In the genomic region with DNA sequence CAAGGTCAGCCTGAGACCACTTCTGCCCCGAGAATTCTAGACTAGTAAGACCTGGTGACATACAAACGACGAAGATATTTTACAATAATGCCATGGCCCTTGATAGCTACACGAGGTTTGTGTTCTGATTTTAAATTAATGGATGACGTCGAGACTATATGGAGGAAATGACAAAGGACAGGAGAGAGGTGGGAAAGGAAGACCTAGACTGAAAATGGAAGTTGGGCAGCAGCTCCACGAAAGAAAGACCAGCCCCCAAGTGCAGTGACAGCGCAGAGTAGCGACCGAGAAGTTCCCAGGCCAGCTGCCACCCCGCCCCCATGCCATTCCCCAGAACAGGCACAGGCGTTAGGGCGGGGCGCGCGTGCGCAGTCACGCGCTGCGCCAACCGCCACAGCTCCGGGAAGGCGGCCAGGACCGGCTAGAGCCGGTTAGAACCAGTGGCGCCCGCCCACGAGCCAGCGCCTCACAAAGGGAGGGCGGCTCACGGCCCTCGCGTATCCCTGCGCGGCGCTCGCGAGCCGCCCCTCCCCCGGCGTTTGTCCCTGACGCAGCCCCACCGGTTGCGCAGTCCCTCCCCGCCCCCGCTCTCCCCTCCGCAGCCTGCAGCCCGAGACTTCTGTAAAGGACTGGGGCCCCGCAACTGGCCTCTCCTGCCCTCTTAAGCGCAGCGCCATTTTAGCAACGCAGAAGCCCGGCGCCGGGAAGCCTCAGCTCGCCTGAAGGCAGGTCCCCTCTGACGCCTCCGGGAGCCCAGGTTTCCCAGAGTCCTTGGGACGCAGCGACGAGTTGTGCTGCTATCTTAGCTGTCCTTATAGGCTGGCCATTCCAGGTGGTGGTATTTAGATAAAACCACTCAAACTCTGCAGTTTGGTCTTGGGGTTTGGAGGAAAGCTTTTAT, we compare ENCODE assay signal across 8 cellular contexts. TPM values are rescaled to one million over a fixed set of nuclear protein-coding genes. Genes with fewer than 3 reads are reported as not detected.
DNase-seq lines count a peak whose midpoint lies in the region; ATAC-seq and TF ChIP-seq lines count a peak whose summit lies in the region.

No MANE protein-coding gene starts in this region.

- WGBS in GM23248 (ENCODE audit: low coverage in 1 of 2, low lambda C conversion rate in 2 of 2, missing lambda C conversion rate in 2 of 2), 2 experiments, result 0 to 1% methylated on average over 37 to 44 of the region's 61 CpGs

- peak; percentile 99 for DNase-seq in DND-41
- DNase-seq in GM23248, result peak; percentile 99
- DNase-seq in Kasumi-1 (lab: John Stamatoyannopoulos, UW), result peak; percentile 98 to 100
- peak; percentile 98 to 99 (median 99) for DNase-seq in Peyer's patch
- peak; percentile 99 for DNase-seq in activated T-cell treated with anti-CD3 and anti-CD28 coated beads, Interleukin-2, amount 50 U/mL, for 72 hours
- peak; percentile 100 for DNase-seq in fibroblast of gingiva (ENCODE audit: low read depth)
- DNase-seq in naive thymus-derived CD8-positive, alpha-beta T cell, result peak; percentile 96 to 99 (median 98)
- DNase-seq in stimulated activated naive B cell treated with anti-CD40 and anti-IgM and Interleukin-4, amounts not matched to agents 10 μg/mL and 1 μg/mL and 100 μg/mL, for 72 hours, result peak; percentile 99

- H3K4me3 ChIP-seq in DND-41 (ENCODE audit: low read depth in 1 of 2, low read length in 2 of 2) (peak overlapping the region; percentile 89 to 98), GM23248 (peak overlapping the region; percentile 98), Peyer's patch (peak overlapping the region; percentile 67 to 84 (median 80))

- peaks cover 2% of the 10 kb centered on the region for H3K9me3 ChIP-seq in DND-41 (ENCODE audit: insufficient read depth, low read length, severe bottlenecking)
- no peaks in the 10 kb centered on the region for H3K9me3 ChIP-seq in GM23248 (ENCODE audit: low read depth)
- no peaks in the 10 kb centered on the region for H3K9me3 ChIP-seq in Peyer's patch

- peaks cover 88% of the 10 kb centered on the region for H3F3A ChIP-seq in GM23248 (ENCODE audit: insufficient read depth)

- no peak overlapping the region for H3K4me3 Mint-ChIP-seq in activated T-cell treated with anti-CD3 and anti-CD28 coated beads, Interleukin-2, amount 50 U/mL, for 72 hours
- H3K4me3 Mint-ChIP-seq in naive thymus-derived CD8-positive, alpha-beta T cell, result no peak overlapping the region
- H3K4me3 Mint-ChIP-seq in stimulated activated naive B cell treated with anti-CD40 and anti-IgM and Interleukin-4, amounts not matched to agents 10 μg/mL and 1 μg/mL and 100 μg/mL, for 72 hours, result no peak overlapping the region

- in situ Hi-C loops in GM23248 (cut with MboI), result no loop called here

- H3K4me2 ChIP-seq in DND-41 (ENCODE audit: insufficient read depth, low read length), result peak overlapping the region; percentile 84
- H3K4me2 ChIP-seq in GM23248 (ENCODE audit: unreplicated experiment), result peak overlapping the region; percentile 97

- no peaks in the 10 kb centered on the region for H3K27me3 ChIP-seq in DND-41 (ENCODE audit: insufficient read depth, low read length, poor library complexity)
- H3K27me3 ChIP-seq in GM23248 (replicated peaks; ENCODE audit: insufficient read depth), result no peaks in the 10 kb centered on the region
- no peaks in the 10 kb centered on the region for H3K27me3 ChIP-seq in Peyer's patch

- no peaks in the 10 kb centered on the region for H3K27me3 Mint-ChIP-seq in activated T-cell treated with anti-CD3 and anti-CD28 coated beads, Interleukin-2, amount 50 U/mL, for 72 hours (ENCODE audit: low read depth)
- H3K27me3 Mint-ChIP-seq in naive thymus-derived CD8-positive, alpha-beta T cell, result no peaks in the 10 kb centered on the region
- H3K27me3 Mint-ChIP-seq in stimulated activated naive B cell treated with anti-CD40 and anti-IgM and Interleukin-4, amounts not matched to agents 10 μg/mL and 1 μg/mL and 100 μg/mL, for 72 hours, result no peaks in the 10 kb centered on the region

- POLR2A ChIA-PET in naive thymus-derived CD8-positive, alpha-beta T cell (lab: Charles Lee), result interaction anchor here (0.5 to 24.9 kb wide), 57 partner anchors 10 to 1180 kb away, joined by 3 to 2047 read pairs (median 6); partner anchors contain the start of genes CAPN1, CCDC85B, CD248 and DPF2

- H3K9ac ChIP-seq in DND-41 (ENCODE audit: low read depth, low read length), result peak overlapping the region; percentile 96
- peak overlapping the region; percentile 100 for H3K9ac ChIP-seq in GM23248

- TF ChIP-seq CTCF in DND-41 (IDR thresholded peaks at IDR 0.05; ENCODE audit: borderline replicate concordance, extremely low read depth, low read length, poor library complexity, severe bottlenecking) (peak; percentile 6), Peyer's patch (IDR thresholded peaks at IDR 0.05) (no peak)

- peak; percentile 80 for ATAC-seq in DND-41 (ENCODE audit: insufficient read depth, low read depth)
- peak; percentile 76 to 81 for ATAC-seq in activated T-cell treated with anti-CD3 and anti-CD28 coated beads, Interleukin-2, amount 50 U/mL, for 72 hours (replicated peaks in 1 of 2)
- peak; percentile 77 to 80 for ATAC-seq in naive thymus-derived CD8-positive, alpha-beta T cell
- peak; percentile 66 to 77 for ATAC-seq in stimulated activated naive B cell treated with anti-CD40 and anti-IgM and Interleukin-4, amounts not matched to agents 10 μg/mL and 1 μg/mL and 100 μg/mL, for 72 hours (replicated peaks)

- H3K27ac ChIP-seq in DND-41 (ENCODE audit: low read length) (peak overlapping the region; percentile 100), GM23248 (peak overlapping the region; percentile 100), Peyer's patch (peak overlapping the region; percentile 96 to 99 (median 98))

- no peaks in the 10 kb centered on the region for H3K9me3 Mint-ChIP-seq in activated T-cell treated with anti-CD3 and anti-CD28 coated beads, Interleukin-2, amount 50 U/mL, for 72 hours
- H3K9me3 Mint-ChIP-seq in naive thymus-derived CD8-positive, alpha-beta T cell, result no peaks in the 10 kb centered on the region
- no peaks in the 10 kb centered on the region for H3K9me3 Mint-ChIP-seq in stimulated activated naive B cell treated with anti-CD40 and anti-IgM and Interleukin-4, amounts not matched to agents 10 μg/mL and 1 μg/mL and 100 μg/mL, for 72 hours

- peak overlapping the region; percentile 23; the same call in 1 of the 2 replicates for H2AFZ ChIP-seq in DND-41 (ENCODE audit: low read depth, low read length)
- no peak overlapping the region for H2AFZ ChIP-seq in GM23248

- H3K27ac Mint-ChIP-seq in activated T-cell treated with anti-CD3 and anti-CD28 coated beads, Interleukin-2, amount 50 U/mL, for 72 hours, result no peak overlapping the region
- no peak overlapping the region for H3K27ac Mint-ChIP-seq in naive thymus-derived CD8-positive, alpha-beta T cell
- H3K27ac Mint-ChIP-seq in stimulated activated naive B cell treated with anti-CD40 and anti-IgM and Interleukin-4, amounts not matched to agents 10 μg/mL and 1 μg/mL and 100 μg/mL, for 72 hours, result no peak overlapping the region

- TF ChIP-seq POLR2A in Peyer's patch (IDR thresholded peaks at IDR 0.05), result peak; percentile 73 to 81

- peaks cover 30% of the 10 kb centered on the region for H4K20me1 ChIP-seq in DND-41 (ENCODE audit: insufficient read depth, low read length)
- H4K20me1 ChIP-seq in GM23248 (ENCODE audit: insufficient read depth), result peaks cover 30% of the 10 kb centered on the region; the same call in 1 of the 2 replicates

- no peaks in the 10 kb centered on the region for H3K9me2 ChIP-seq in GM23248 (ENCODE audit: insufficient read depth)

- H3K79me2 ChIP-seq in DND-41 (ENCODE audit: insufficient read depth, low read length) (peaks cover 69% of the 10 kb centered on the region), GM23248 (ENCODE audit: insufficient read depth) (peaks cover 77% of the 10 kb centered on the region)

- H3K36me3 Mint-ChIP-seq in activated T-cell treated with anti-CD3 and anti-CD28 coated beads, Interleukin-2, amount 50 U/mL, for 72 hours (ENCODE audit: insufficient read depth in 2 of 2), result peaks cover 0 to 11% of the 10 kb centered on the region in 2 donors
- H3K36me3 Mint-ChIP-seq in naive thymus-derived CD8-positive, alpha-beta T cell, result no peaks in the 10 kb centered on the region
- peaks cover 0 to 3% of the 10 kb centered on the region in 2 donors for H3K36me3 Mint-ChIP-seq in stimulated activated naive B cell treated with anti-CD40 and anti-IgM and Interleukin-4, amounts not matched to agents 10 μg/mL and 1 μg/mL and 100 μg/mL, for 72 hours

- H3K4me1 ChIP-seq in DND-41 (ENCODE audit: insufficient read depth, low read length) (peaks cover 16% of the 10 kb centered on the region), GM23248 (ENCODE audit: insufficient read depth) (peaks cover 54% of the 10 kb centered on the region), Peyer's patch (peaks cover 6 to 43% (median 26%) of the 10 kb centered on the region in 4 donors)

- H3K36me3 ChIP-seq in DND-41 (ENCODE audit: insufficient read depth, low read length), result peaks cover 29% of the 10 kb centered on the region
- peaks cover 34% of the 10 kb centered on the region for H3K36me3 ChIP-seq in GM23248 (ENCODE audit: low read depth)
- H3K36me3 ChIP-seq in Peyer's patch, result peaks cover 0 to 17% (median 0%) of the 10 kb centered on the region in 3 donors

- H3K4me1 Mint-ChIP-seq in activated T-cell treated with anti-CD3 and anti-CD28 coated beads, Interleukin-2, amount 50 U/mL, for 72 hours (ENCODE audit: low read depth), result peaks cover 46% of the 10 kb centered on the region
- H3K4me1 Mint-ChIP-seq in naive thymus-derived CD8-positive, alpha-beta T cell, result peaks cover 16 to 31% (median 24%) of the 10 kb centered on the region in 4 donors
- H3K4me1 Mint-ChIP-seq in stimulated activated naive B cell treated with anti-CD40 and anti-IgM and Interleukin-4, amounts not matched to agents 10 μg/mL and 1 μg/mL and 100 μg/mL, for 72 hours, result peaks cover 26 to 43% of the 10 kb centered on the region in 2 donors

RNA-seq across cellular contexts. Expression of gene MALAT1, which starts 1.5 kb away (rescaled TPM):
- 2,638 and 3,272 TPM in 2 replicates for total RNA-seq in GM23248 (2014; rRNA removed; shearing (Covaris generic))
- 7,376 and 13,207 TPM in 2 replicates for polyA plus RNA-seq in GM23248 (2016; fragmentation: Nextera tagmentation; extraction: Ambion mirVana)
- total RNA-seq in Peyer's patch, result over 10,000 TPM; 10,683 to 28,425 (median 19,356) TPM
- over 10,000 TPM in 1 of 2 donors, 1,000 to 10,000 TPM in 1; 8,391 to 13,279 TPM for total RNA-seq in activated T-cell treated with anti-CD3 and anti-CD28 coated beads, Interleukin-2, amount 50 U/mL, for 72 hours
- total RNA-seq in naive thymus-derived CD8-positive, alpha-beta T cell, result over 10,000 TPM; 29,995 to 30,085 TPM
- 1,000 to 10,000 TPM; 1,355 to 3,419 (median 2,188) TPM for polyA plus RNA-seq in naive thymus-derived CD8-positive, alpha-beta T cell

RNA-seq across cellular contexts. Expression of gene SCYL1, which starts 27.5 kb away (rescaled TPM):
- total RNA-seq in GM23248 (2014; rRNA removed; shearing (Covaris generic)), result 115 and 133 TPM in 2 replicates
- 90.7 and 98.6 TPM in 2 replicates for polyA plus RNA-seq in GM23248 (2016; fragmentation: Nextera tagmentation; extraction: Ambion mirVana)
- total RNA-seq in Peyer's patch, result 10 to 100 TPM; 73.4 to 88.1 (median 79.0) TPM
- 10 to 100 TPM; 77.9 to 83.4 TPM for total RNA-seq in activated T-cell treated with anti-CD3 and anti-CD28 coated beads, Interleukin-2, amount 50 U/mL, for 72 hours
- total RNA-seq in naive thymus-derived CD8-positive, alpha-beta T cell, result 10 to 100 TPM; 69.0 to 70.6 TPM
- polyA plus RNA-seq in naive thymus-derived CD8-positive, alpha-beta T cell, result 10 to 100 TPM; 23.2 to 41.5 (median 33.5) TPM

Comparison
In these comparisons a context has a peak if more than half of its experiments do, and no peak if none do; other contexts are left out.
1. Peak in every context shown above with its lines: DNase-seq, ATAC-seq, H3K4me3 ChIP-seq and H3K27ac ChIP-seq.